14 cellular contexts compared by ENCODE assay signal in the genomic region with DNA sequence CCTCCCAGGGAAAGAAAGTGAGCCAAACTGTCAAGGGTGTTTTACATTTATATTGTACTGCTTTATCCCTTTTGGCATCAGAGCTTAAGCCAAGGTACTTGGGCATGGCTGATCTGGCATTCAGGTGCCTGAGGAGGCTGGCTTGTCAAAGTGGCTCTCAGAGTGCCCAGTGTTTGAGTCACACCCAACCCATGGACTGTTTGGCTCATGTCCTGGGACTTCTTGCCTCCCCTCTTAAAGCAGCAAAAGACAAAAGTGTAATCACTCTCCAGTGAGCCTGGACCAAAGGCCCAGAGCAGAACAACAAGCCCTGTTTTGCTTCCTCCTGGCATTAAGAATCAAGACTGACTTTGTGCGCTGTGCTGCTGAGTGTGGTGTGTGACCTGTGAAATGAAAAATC.
"Had no signal": no experiment of that assay in that cellular context is flagged by ENCODE, and none has a peak within 500 bp of the region (broad histone marks: within the 10 kb centered on the region; RNA-seq: fewer than 3 reads in every experiment).

No MANE protein-coding gene starts in this region.

- ATAC-seq: mucosa of descending colon had no signal

- H3K36me3 ChIP-seq: WERI-Rb-1 had no signal

- H3K4me3 ChIP-seq: dorsolateral prefrontal cortex, mucosa of descending colon had no signal

- H3K9me3 ChIP-seq: mucosa of descending colon had no signal

- DNase-seq: activated CD4-positive, alpha-beta T cell treated with anti-CD3 and anti-CD28 coated beads, Interleukin-2, amount 50 U/mL, for 48 hours; activated naive CD8-positive, alpha-beta T cell treated with anti-CD3 and anti-CD28 coated beads for 36 hours; activated T-cell treated with anti-CD3 and anti-CD28 coated beads for 4 hours; amniotic stem cell; dorsolateral prefrontal cortex; foreskin melanocyte; islet precursor cell; mucosa of descending colon; naive B cell; stimulated activated naive CD4-positive, alpha-beta T cell; SW 1271; T-helper 2 cell; WERI-Rb-1 had no signal

- H3K27ac ChIP-seq: epithelial cell of prostate, WERI-Rb-1 had no signal

- H3K27me3 ChIP-seq: dorsolateral prefrontal cortex had no signal
